11 cellular contexts compared by ENCODE assay signal in the genomic region with DNA sequence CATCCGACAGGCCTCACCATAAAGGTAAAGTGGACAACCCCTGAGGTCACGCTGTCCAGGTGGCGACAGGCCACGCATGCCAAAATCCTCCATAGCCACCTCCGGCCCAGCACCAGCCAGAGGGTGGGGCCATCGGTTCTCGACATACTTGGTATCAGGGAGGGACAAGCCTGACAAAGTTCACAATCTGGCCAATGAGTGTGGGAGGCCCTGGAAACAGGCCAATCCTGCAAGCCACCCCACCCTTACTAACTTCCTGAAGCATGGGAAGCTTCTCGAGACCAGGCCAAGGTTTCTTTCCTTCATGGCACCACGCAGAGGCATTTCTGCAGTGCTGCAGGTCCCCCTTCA.
DNase-seq lines count a peak whose midpoint lies in the region; ATAC-seq and TF ChIP-seq lines count a peak whose summit lies in the region.
"Had no signal": no experiment of that assay in that cellular context is flagged by ENCODE, and none has a peak within 500 bp of the region (broad histone marks: within the 10 kb centered on the region; RNA-seq: fewer than 3 reads in every experiment).

No MANE protein-coding gene starts in this region.

- no peak overlapping the region for H3K27ac Mint-ChIP-seq in HFFc6
- H3K27ac Mint-ChIP-seq in naive thymus-derived CD4-positive, alpha-beta T cell = no peak overlapping the region

- H3K27me3 Mint-ChIP-seq in HFFc6 (ENCODE audit: insufficient read depth) = no peaks in the 10 kb centered on the region; the same call in 1 of the 2 replicates
- H3K27me3 Mint-ChIP-seq in naive thymus-derived CD4-positive, alpha-beta T cell = no peaks in the 10 kb centered on the region
- H3K27me3 Mint-ChIP-seq: IgD-negative memory B cell had no signal

- no peaks in the 10 kb centered on the region for H3K9me3 Mint-ChIP-seq in HFFc6
- H3K9me3 Mint-ChIP-seq in naive thymus-derived CD4-positive, alpha-beta T cell = peaks cover 0 to 1% (median 0%) of the 10 kb centered on the region in 11 donors
- H3K9me3 Mint-ChIP-seq: IgD-negative memory B cell had no signal

- H3K4me3 ChIP-seq in cardiac fibroblast (replicated peaks in 1 of 2; ENCODE audit: low read depth in 2 of 2, low read length in 2 of 2) = no peak overlapping the region
- no peak overlapping the region for H3K4me3 ChIP-seq in naive thymus-derived CD4-positive, alpha-beta T cell (ENCODE audit: low read length)

- no peaks in the 10 kb centered on the region for H3K27me3 ChIP-seq in naive thymus-derived CD4-positive, alpha-beta T cell (ENCODE audit: control insufficient read depth in 2 of 2, insufficient read depth in 2 of 2, low read length in 2 of 2)

- no peaks in the 10 kb centered on the region for H3K4me1 Mint-ChIP-seq in HFFc6 (ENCODE audit: low read depth)
- no peaks in the 10 kb centered on the region for H3K4me1 Mint-ChIP-seq in naive thymus-derived CD4-positive, alpha-beta T cell
- H3K4me1 Mint-ChIP-seq: IgD-negative memory B cell had no signal

- TF ChIP-seq CTCF in cardiac fibroblast (IDR thresholded peaks at IDR 0.05; ENCODE audit: low read depth, low read length) (no peak), HFFc6 (IDR thresholded peaks at IDR 0.05) (no peak)

- peaks cover 0 to 18% (median 0%) of the 10 kb centered on the region in 3 experiments for H3K36me3 ChIP-seq in naive thymus-derived CD4-positive, alpha-beta T cell (ENCODE audit: control insufficient read depth in 2 of 3, insufficient read depth in 3 of 3, low read length in 3 of 3)

- intact Hi-C loops in naive thymus-derived CD4-positive, alpha-beta T cell (cut with micrococcal nuclease) = no loop called here

- H3K4me3 Mint-ChIP-seq in HFFc6 = no peak overlapping the region
- H3K4me3 Mint-ChIP-seq in naive thymus-derived CD4-positive, alpha-beta T cell = no peak overlapping the region
- H3K4me3 Mint-ChIP-seq: IgD-negative memory B cell had no signal

- H3K9me3 ChIP-seq in naive thymus-derived CD4-positive, alpha-beta T cell (ENCODE audit: control insufficient read depth in 2 of 3, low read length in 3 of 3) = no peaks in the 10 kb centered on the region

- CTCF ChIA-PET in naive thymus-derived CD4-positive, alpha-beta T cell (lab: Charles Lee) = interaction anchor here (0.7 kb wide), 1 partner anchor 316 kb away, joined by 3 read pairs; no protein-coding TSS in a partner anchor

- ATAC-seq in left lobe of liver (peak; percentile 41), HG02884 (IDR thresholded peaks at IDR 0.05; ENCODE audit: unreplicated experiment) (no peak), GM18520 (IDR thresholded peaks at IDR 0.05; ENCODE audit: unreplicated experiment) (no peak)
- no peak for ATAC-seq in naive thymus-derived CD4-positive, alpha-beta T cell

- H3K27ac ChIP-seq in naive thymus-derived CD4-positive, alpha-beta T cell (ENCODE audit: low read depth, low read length) = no peak overlapping the region

- DNase-seq in AG08395 (ENCODE audit: low spot score) = peak; percentile 24
- DNase-seq in HUDEP-2 (lab: John Stamatoyannopoulos, UW; ENCODE audit: unreplicated experiment in 76 of 76) = peak in 70 of 76 experiments; percentile 1 to 67 (median 33)
- peak; percentile 42 to 54 for DNase-seq in cardiac fibroblast (ENCODE audit: low read depth in 2 of 2)
- no peak for DNase-seq in left lobe of liver (ENCODE audit: low spot score)
- no peak for DNase-seq in HFFc6
- DNase-seq in naive thymus-derived CD4-positive, alpha-beta T cell = no peak
- DNase-seq: NCI-H2029; NK-92 treated with Interleukin-12 subunit alpha and Interleukin-12 subunit beta, amount 100 ng/mL, for 24 hours had no signal

- no peaks in the 10 kb centered on the region for H3K4me1 ChIP-seq in naive thymus-derived CD4-positive, alpha-beta T cell (ENCODE audit: control insufficient read depth in 2 of 2, insufficient read depth in 2 of 2, low read length in 2 of 2)

- POLR2A ChIA-PET in naive thymus-derived CD4-positive, alpha-beta T cell (lab: Charles Lee) = no interaction called here

- H3K36me3 Mint-ChIP-seq in HFFc6 (ENCODE audit: low read depth) = no peaks in the 10 kb centered on the region
- peaks cover 0 to 4% (median 0%) of the 10 kb centered on the region in 5 donors for H3K36me3 Mint-ChIP-seq in naive thymus-derived CD4-positive, alpha-beta T cell
- H3K36me3 Mint-ChIP-seq: IgD-negative memory B cell had no signal

Comparison
In these comparisons a context has a peak if more than half of its experiments do, and no peak if none do; other contexts are left out.
1. DNase-seq: peak in AG08395 (single experiment), HUDEP-2 (70 of 76) and cardiac fibroblast (2 of 2); none in left lobe of liver (single experiment), HFFc6 (single experiment) and naive thymus-derived CD4-positive, alpha-beta T cell (0 of 9).